Comparison of ENCODE assay signal across 8 cellular contexts in the genomic region with DNA sequence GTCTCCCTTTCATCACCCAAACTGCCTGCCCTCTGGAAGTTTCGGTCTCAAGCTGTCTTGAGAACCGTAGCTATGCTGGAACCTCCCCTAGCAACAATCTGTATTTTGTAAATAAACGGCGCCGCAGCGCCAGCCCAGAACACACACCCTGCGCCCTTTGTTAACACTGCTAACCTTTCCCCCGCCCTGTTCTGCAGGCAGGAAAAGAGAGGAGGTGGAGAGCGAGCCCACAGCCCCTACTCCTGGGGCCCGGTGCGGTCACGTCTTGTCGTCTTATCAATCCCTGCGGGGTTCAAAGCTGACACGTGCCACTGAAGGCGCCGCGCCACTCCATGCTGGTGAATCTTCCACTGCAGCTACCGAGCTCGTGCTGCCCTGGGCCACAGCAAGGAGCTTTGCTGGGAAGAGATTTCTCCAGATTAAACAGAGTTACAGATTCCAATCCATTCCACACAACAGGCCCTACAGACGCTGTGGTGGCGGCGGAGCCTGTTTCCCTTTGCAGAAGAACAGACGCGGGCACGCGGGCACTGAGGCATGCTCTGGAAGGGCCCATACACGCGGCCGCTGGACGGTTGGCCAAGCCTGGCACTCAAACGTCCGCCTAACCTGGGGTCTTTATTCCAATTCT. TPM values are rescaled to one million over a fixed set of nuclear protein-coding genes. Genes with fewer than 3 reads are reported as not detected.
DNase-seq lines count a peak whose midpoint lies in the region; ATAC-seq and TF ChIP-seq lines count a peak whose summit lies in the region.

No MANE protein-coding gene starts in this region.

- H3K27ac ChIP-seq in foreskin keratinocyte: no peak overlapping the region
- H3K27ac ChIP-seq in sigmoid colon: peak overlapping the region; percentile 40 to 75 (median 54)

- H3K4me1 ChIP-seq in foreskin keratinocyte: no peaks in the 10 kb centered on the region
- peaks cover 0 to 39% (median 33%) of the 10 kb centered on the region in 4 donors for H3K4me1 ChIP-seq in sigmoid colon

- intact Hi-C loops in sigmoid colon (cut with DNase I): loop anchor here (5.0 kb wide), 1 partner anchor 83 kb away; no protein-coding TSS in a partner anchor

- H3K4me3 ChIP-seq in sigmoid colon: peak overlapping the region in 2 of 4 donors; percentile 6 to 15

- DNase-seq in HPDE6-E6E7 (ENCODE audit: extremely low spot score) (peak; percentile 77), foreskin keratinocyte (peak; percentile 20 to 48), sigmoid colon (peak; percentile 77), GM10248 (ENCODE audit: extremely low spot score) (no peak), occipital lobe (lab: John Stamatoyannopoulos, UW) (no peak), NCI-H1930 (lab: John Stamatoyannopoulos, UW) (no peak)
- peak; percentile 52 for DNase-seq in activated CD4-positive, alpha-beta T cell treated with anti-CD3 and anti-CD28 coated beads for 48 hours

- TF ChIP-seq CTCF in foreskin keratinocyte (conservative IDR thresholded peaks at IDR 0.05): no peak
- no peak for TF ChIP-seq CTCF in sigmoid colon (IDR thresholded peaks at IDR 0.05)
- TF ChIP-seq CTCF in GM10248 (IDR thresholded peaks at IDR 0.05; ENCODE audit: control extremely low read depth, extremely low read depth, low read depth, missing control alignments): no peak

- H3K9me3 ChIP-seq in sigmoid colon: no peaks in the 10 kb centered on the region

- CTCF ChIA-PET in GM10248 (lab: Yijun Ruan, JAX): no interaction called here

- WGBS in sigmoid colon, 2 donors: 25 to 52% methylated on average over 33 of the region's 33 CpGs

- ATAC-seq in foreskin keratinocyte (peak; percentile 81), HG02840 (IDR thresholded peaks at IDR 0.05; ENCODE audit: low FRiP score, unreplicated experiment) (no peak)

- POLR2A ChIA-PET in GM10248 (lab: Yijun Ruan, JAX): interaction anchor here (0.6 kb wide), 1 partner anchor 745 kb away, joined by 3 read pairs; no protein-coding TSS in a partner anchor

- no peak for TF ChIP-seq POLR2A in sigmoid colon (IDR thresholded peaks at IDR 0.05)

- H3K36me3 ChIP-seq in sigmoid colon: no peaks in the 10 kb centered on the region

- peaks cover 24% of the 10 kb centered on the region for H3K27me3 ChIP-seq in foreskin keratinocyte
- no peaks in the 10 kb centered on the region for H3K27me3 ChIP-seq in sigmoid colon

- peak in 1 of 4 donors; percentile 25 for TF ChIP-seq EP300 in sigmoid colon (IDR thresholded peaks at IDR 0.05)

RNA-seq across cellular contexts. Expression of a gene that starts 25.3 kb away (rescaled TPM):
- total RNA-seq in foreskin keratinocyte (0.14 TPM in 1 of 2 replicates, not detected in the other), sigmoid colon (10 to 100 TPM in 1 of 4 donors, 1 to 10 TPM in 2, under 1 TPM in 1; 0.71 to 12.7 (median 2.4) TPM), occipital lobe (5.6 TPM)
- polyA plus RNA-seq in foreskin keratinocyte (0.04 TPM in 1 of 2 replicates, not detected in the other), sigmoid colon (1 to 10 TPM in 1 of 3 donors, under 1 TPM in 1, not detected in 1; 0.46 to 2.0 TPM)

Comparison
In these comparisons a context has a peak if more than half of its experiments do, and no peak if none do; other contexts are left out.
1. DNase-seq: peak in HPDE6-E6E7 (single experiment), activated CD4-positive, alpha-beta T cell treated with anti-CD3 and anti-CD28 coated beads for 48 hours (single experiment), foreskin keratinocyte (2 of 2) and sigmoid colon (single experiment); none in GM10248 (single experiment), occipital lobe (single experiment) and NCI-H1930 (0 of 2).